ENCODE assay signal across 8 cellular contexts in genomic region chr19:40283414-40284250, GRCh38. TPM values are rescaled to one million over a fixed set of nuclear protein-coding genes. Genes with fewer than 3 reads are reported as not detected.
A peak's percentile ranks its signal among the peaks of the same experiment; 100 is the strongest.
DNase-seq lines count a peak whose midpoint lies in the region.

No MANE protein-coding gene starts in this region.

- H3K27ac ChIP-seq in adipose tissue (ENCODE audit: low read depth, low read length) (peak overlapping the region; percentile 51), thymus (ENCODE audit: low read depth) (peak overlapping the region; percentile 99)

- no peaks in the 10 kb centered on the region for H3K9me3 Mint-ChIP-seq in activated T-cell treated with anti-CD3 and anti-CD28 coated beads, Interleukin-2, amount 50 U/mL, for 24 hours

- peak overlapping the region; percentile 96 for H3K4me3 Mint-ChIP-seq in activated T-cell treated with anti-CD3 and anti-CD28 coated beads, Interleukin-2, amount 50 U/mL, for 24 hours

- H3K4me1 ChIP-seq in thymus (ENCODE audit: control insufficient read depth, insufficient read depth, low read length), result peaks cover 24% of the 10 kb centered on the region

- WGBS in adipose tissue, 3 donors, result 17 to 56% (median 46%) methylated on average over 12 of the region's 12 CpGs
- WGBS in thymus, result 79% methylated on average over 12 of the region's 12 CpGs

- no peaks in the 10 kb centered on the region for H3K9me3 ChIP-seq in thymus (ENCODE audit: control insufficient read depth)

- H3K4me1 Mint-ChIP-seq in activated T-cell treated with anti-CD3 and anti-CD28 coated beads, Interleukin-2, amount 50 U/mL, for 24 hours (ENCODE audit: low read depth), result peaks cover 66% of the 10 kb centered on the region

- peaks cover 8% of the 10 kb centered on the region for H3K36me3 ChIP-seq in thymus (ENCODE audit: control insufficient read depth, insufficient read depth)

- peak overlapping the region; percentile 76 for H3K4me3 ChIP-seq in thymus (ENCODE audit: low read length)

- no peaks in the 10 kb centered on the region for H3K27me3 ChIP-seq in thymus (ENCODE audit: control insufficient read depth, insufficient read depth)

- no peak for DNase-seq in activated T-cell treated with anti-CD3 and anti-CD28 coated beads, Interleukin-2, amount 50 U/mL, for 24 hours
- no peak for DNase-seq in activated T-cell treated with anti-CD3 and anti-CD28 coated beads, Interleukin-2, amount 50 U/mL, for 1 hour
- DNase-seq in left kidney (ENCODE audit: low read depth, low spot score), result peak; percentile 64
- DNase-seq in NCI-H748 treated with DMSO at 0.1 percent for 48 hours (lab: John Stamatoyannopoulos, UW), result no peak
- no peak for DNase-seq in NCI-H1436 treated with DMSO at 0.1 percent for 48 hours (lab: John Stamatoyannopoulos, UW)
- DNase-seq in NCI-H1694 treated with DMSO at 0.1 percent for 48 hours (lab: John Stamatoyannopoulos, UW), result no peak

- peak overlapping the region; percentile 98 for H3K27ac Mint-ChIP-seq in activated T-cell treated with anti-CD3 and anti-CD28 coated beads, Interleukin-2, amount 50 U/mL, for 24 hours

- H3K36me3 Mint-ChIP-seq in activated T-cell treated with anti-CD3 and anti-CD28 coated beads, Interleukin-2, amount 50 U/mL, for 24 hours (ENCODE audit: low read depth), result peaks cover 37% of the 10 kb centered on the region

- no peaks in the 10 kb centered on the region for H3K27me3 Mint-ChIP-seq in activated T-cell treated with anti-CD3 and anti-CD28 coated beads, Interleukin-2, amount 50 U/mL, for 24 hours

RNA-seq across cellular contexts. Expression of gene AKT2, which starts 1.5 kb away (rescaled TPM):
- polyA plus RNA-seq in adipose tissue (100 to 1,000 TPM in 1 of 3 donors, 10 to 100 TPM in 2; 49.0 to 172 (median 64.1) TPM), thymus (110 TPM)

RNA-seq across cellular contexts. Expression of gene CCNP, which starts 57.1 kb away (rescaled TPM):
- polyA plus RNA-seq in adipose tissue (1 to 10 TPM in 1 of 3 donors, under 1 TPM in 1, not detected in 1; 0.21 to 1.7 TPM), thymus (0.34 TPM)
